Comparison of ENCODE assay signal across 12 cellular contexts in the genomic region with DNA sequence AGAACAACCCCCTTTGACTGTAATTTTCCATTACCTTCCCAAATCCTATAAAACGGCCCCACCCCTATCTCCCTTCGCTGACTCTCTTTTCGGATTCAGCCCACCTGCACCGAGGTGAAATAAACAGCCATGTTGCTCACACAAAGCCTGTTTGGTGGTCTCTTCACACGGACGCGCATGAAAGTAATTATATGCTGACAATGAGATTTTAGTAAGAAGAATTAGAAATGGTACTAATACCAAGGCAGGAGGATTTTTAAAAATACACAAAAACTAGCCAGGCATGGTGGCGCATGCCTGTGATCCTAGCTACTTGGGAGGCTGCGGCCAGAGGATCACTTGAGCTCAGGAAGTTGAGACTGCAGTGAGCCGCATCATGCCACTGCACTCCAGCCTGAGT. TPM values are rescaled to one million over a fixed set of nuclear protein-coding genes. Genes with fewer than 3 reads are reported as not detected.
DNase-seq lines count a peak whose midpoint lies in the region; ATAC-seq, FAIRE-seq and TF ChIP-seq lines count a peak whose summit lies in the region.
"Not testable (repeated sequence)": the region's sequence is repeated elsewhere in the genome, so short reads cannot be mapped to it uniquely, and the experiment has no call there.
"Had no signal": no experiment of that assay in that cellular context is flagged by ENCODE, and none has a peak within 500 bp of the region (broad histone marks: within the 10 kb centered on the region; RNA-seq: fewer than 3 reads in every experiment).

No MANE protein-coding gene starts in this region.

- H3K36me3 ChIP-seq in Caco-2 (ENCODE audit: control insufficient read depth, insufficient read depth, low read length); IMR-90 (ENCODE audit: control insufficient read depth, insufficient read depth, low read length); K562 (ENCODE audit: control insufficient read depth, insufficient read depth, low read length); HepG2 (replicated peaks in 1 of 2; ENCODE audit: control insufficient read depth in 1 of 2, insufficient read depth in 2 of 2, low read length in 2 of 2): not testable (repeated sequence)

- H3K23ac ChIP-seq in IMR-90 (ENCODE audit: low read depth, low read length): not testable (repeated sequence)

- not testable (repeated sequence) for TF ChIP-seq CTCF in 22Rv1 (IDR thresholded peaks at IDR 0.05); A549 (IDR thresholded peaks at IDR 0.05); Caco-2 (IDR thresholded peaks at IDR 0.05; ENCODE audit: insufficient read depth in 1 of 2, low read depth in 1 of 2, low read length in 1 of 2, severe bottlenecking in 1 of 2, unreplicated experiment in 1 of 2); IMR-90 (conservative IDR thresholded peaks at IDR 0.05; ENCODE audit: low read depth, low read length); K562 (IDR thresholded peaks at IDR 0.05 in 2 of 3, conservative IDR thresholded peaks at IDR 0.05 in 1 of 3; ENCODE audit: insufficient read depth in 2 of 3, low read depth in 1 of 3, low read length in 3 of 3); HepG2 (CRISPR knock-in tag; IDR thresholded peaks at IDR 0.05); progenitor cell of endocrine pancreas (IDR thresholded peaks at IDR 0.05; ENCODE audit: unreplicated experiment)

- H3K9ac ChIP-seq in IMR-90 (ENCODE audit: low read depth, low read length); K562 (ENCODE audit: insufficient read depth in 1 of 2, low read depth in 2 of 2, low read length in 2 of 2); HepG2 (ENCODE audit: insufficient read depth, low read depth, low read length): not testable (repeated sequence)

- not testable (repeated sequence) for H4K5ac ChIP-seq in IMR-90 (ENCODE audit: low read depth, low read length)

- not testable (repeated sequence) for BruUV-seq in Caco-2 (replicated peaks; lab: Mats Ljungman, UMichigan); IMR-90 (replicated peaks; lab: Mats Ljungman, UMichigan); K562 (replicated peaks; lab: Mats Ljungman, UMichigan); HepG2 (replicated peaks; lab: Mats Ljungman, UMichigan)

- intact Hi-C loops in Caco-2 (cut with micrococcal nuclease; ENCODE audit: unreplicated experiment); IMR-90 (cut with micrococcal nuclease); K562 (cut with micrococcal nuclease); Right ventricle myocardium inferior (cut with DNase I); HepG2 (cut with micrococcal nuclease; ENCODE audit: unreplicated experiment): not testable (repeated sequence)

- H4K20me1 ChIP-seq in IMR-90 (ENCODE audit: insufficient read depth, low read length); K562 (replicated peaks; ENCODE audit: control insufficient read depth, insufficient read depth, low read length); HepG2 (ENCODE audit: insufficient read depth, low read length): not testable (repeated sequence)

- H3K14ac ChIP-seq in IMR-90 (replicated peaks; ENCODE audit: low read depth, low read length): not testable (repeated sequence)

- not testable (repeated sequence) for H3K79me2 ChIP-seq in K562 (ENCODE audit: control insufficient read depth, insufficient read depth, low read length); HepG2 (ENCODE audit: insufficient read depth, low read length)

- H3K4me1 Mint-ChIP-seq in Caco-2 (ENCODE audit: low read depth, unreplicated experiment): peaks cover 31% of the 10 kb centered on the region
- H3K4me1 Mint-ChIP-seq in progenitor cell of endocrine pancreas (ENCODE audit: low read depth): not testable (repeated sequence)

- CTCF ChIA-PET in A549 (lab: Yijun Ruan, JAX); Caco-2 (lab: Charles Lee); IMR-90 (lab: Yijun Ruan, JAX); K562 (lab: Yijun Ruan, JAX; ENCODE audit: low intra/inter-chr PET ratio); HepG2 (lab: Yijun Ruan, JAX; ENCODE audit: low intra/inter-chr PET ratio, low total read pairs): not testable (repeated sequence)

- TF ChIP-seq RAD21 in A549 (conservative IDR thresholded peaks at IDR 0.05 in 1 of 2, IDR thresholded peaks at IDR 0.05 in 1 of 2); IMR-90 (IDR thresholded peaks at IDR 0.05; ENCODE audit: low read length); K562 (CRISPR knock-in tag; conservative IDR thresholded peaks at IDR 0.05 in 1 of 2, IDR thresholded peaks at IDR 0.05 in 1 of 2); HepG2 (CRISPR knock-in tag; IDR thresholded peaks at IDR 0.05): not testable (repeated sequence)

- dilution Hi-C loops in IMR-90 (cut with HindIII; ENCODE audit: low sequenced_read_pairs, unreplicated experiment): not testable (repeated sequence)

- 93% methylated on average over 10 of the region's 10 CpGs for WGBS in A549 (ENCODE audit: missing lambda C conversion rate)
- WGBS in IMR-90 (ENCODE audit: extremely low coverage in 2 of 2, insufficient read length in 1 of 2), 2 experiments: 80% methylated on average over 1 of the region's 10 CpGs; no CpG with 5 or more reads in 1 of the 2 experiments
- 81% methylated on average over 10 of the region's 10 CpGs for WGBS in K562 (ENCODE audit: insufficient coverage, low coverage, missing lambda C conversion rate)
- 50% methylated on average over 10 of the region's 10 CpGs for whole genome bisulfite sequencing in HepG2 (ENCODE audit: low lambda C conversion rate)

- H3K27ac ChIP-seq in 22Rv1 (peak overlapping the region; percentile 31; the same call in 1 of the 2 replicates), A549 (peak overlapping the region; percentile 81 to 93; a peak in 5 of 6 replicates)
- not testable (repeated sequence) for H3K27ac ChIP-seq in IMR-90 (ENCODE audit: insufficient read depth, low read length); K562 (ENCODE audit: extremely low read depth, low read depth, low read length); HepG2 (ENCODE audit: extremely low read length, insufficient read depth, low read length)

- not testable (repeated sequence) for H3K4me3 ChIP-seq in A549; Caco-2 (ENCODE audit: low read depth, low read length); IMR-90 (ENCODE audit: insufficient read depth, low read depth, low read length); K562; HepG2 (replicated peaks in 1 of 3; ENCODE audit: insufficient read depth in 1 of 3, low read depth in 2 of 3, low read length in 3 of 3)

- H2BK5ac ChIP-seq in IMR-90 (ENCODE audit: low read depth, low read length, poor library complexity, severe bottlenecking): not testable (repeated sequence)

- not testable (repeated sequence) for H3K56ac ChIP-seq in IMR-90 (ENCODE audit: extremely low read depth, insufficient read depth, low read length)

- H3K9me3 ChIP-seq in A549; Caco-2; IMR-90 (ENCODE audit: control insufficient read depth, insufficient read depth, low read length); K562 (replicated peaks; ENCODE audit: control insufficient read depth, insufficient read depth, low read depth, low read length); HepG2 (ENCODE audit: low read length): not testable (repeated sequence)

- ATAC-seq in A549; IMR-90 (ENCODE audit: low read depth); K562; Right ventricle myocardium inferior; HepG2: not testable (repeated sequence)

- not testable (repeated sequence) for H3K27me3 Mint-ChIP-seq in Caco-2 (ENCODE audit: insufficient read depth, unreplicated experiment); progenitor cell of endocrine pancreas

- not testable (repeated sequence) for H4K8ac ChIP-seq in IMR-90 (ENCODE audit: low read depth in 2 of 2, low read length in 2 of 2)

- not testable (repeated sequence) for H3K9me3 Mint-ChIP-seq in Caco-2 (ENCODE audit: unreplicated experiment); progenitor cell of endocrine pancreas (ENCODE audit: low read depth)

- not testable (repeated sequence) for H3K79me1 ChIP-seq in IMR-90 (ENCODE audit: low read depth in 1 of 2, low read length in 2 of 2)

- not testable (repeated sequence) for H3K4ac ChIP-seq in IMR-90 (ENCODE audit: low read depth, low read length)

- H3K36me3 Mint-ChIP-seq in Caco-2 (ENCODE audit: insufficient read depth, unreplicated experiment); progenitor cell of endocrine pancreas (ENCODE audit: insufficient read depth): not testable (repeated sequence)

- not testable (repeated sequence) for H3K27me3 ChIP-seq in Caco-2 (replicated peaks; ENCODE audit: control insufficient read depth, insufficient read depth, low read length); IMR-90 (ENCODE audit: control insufficient read depth, insufficient read depth, low read length); K562 (ENCODE audit: control insufficient read depth in 2 of 2, insufficient read depth in 2 of 2, low read length in 2 of 2); HepG2 (ENCODE audit: control insufficient read depth in 1 of 2, insufficient read depth in 2 of 2, low read length in 2 of 2)

- not testable (repeated sequence) for H2BK15ac ChIP-seq in IMR-90 (ENCODE audit: low read depth, low read length)

- H3K27ac Mint-ChIP-seq in Caco-2 (ENCODE audit: unreplicated experiment) (peak overlapping the region; percentile 20), progenitor cell of endocrine pancreas (peak overlapping the region; percentile 73)

- not testable (repeated sequence) for DNase-seq in A549 (ENCODE audit: low read depth in 1 of 2, low spot score in 1 of 2); Caco-2; IMR-90; K562 (ENCODE audit: extremely low read depth in 1 of 4, low spot score in 3 of 4); HepG2 (ENCODE audit: low spot score); progenitor cell of endocrine pancreas (ENCODE audit: low spot score, unreplicated experiment)
- peak; percentile 7 for DNase-seq in Right ventricle myocardium inferior (ENCODE audit: missing footprints)

- H3K9me1 ChIP-seq in IMR-90 (ENCODE audit: insufficient read depth, low read length); K562 (ENCODE audit: control insufficient read depth, insufficient read depth, low read length): not testable (repeated sequence)

- FAIRE-seq in A549 (lab: Jason Lieb, UNC); K562 (lab: Jason Lieb, UNC); HepG2 (lab: Jason Lieb, UNC): not testable (repeated sequence)

- TF ChIP-seq POLR2A in A549 (IDR thresholded peaks at IDR 0.05; ENCODE audit: low read length); IMR-90 (IDR thresholded peaks at IDR 0.05; ENCODE audit: low read depth, low read length); K562 (conservative IDR thresholded peaks at IDR 0.05); HepG2 (IDR thresholded peaks at IDR 0.05; ENCODE audit: insufficient read depth in 1 of 2, low read depth in 2 of 2, low read length in 2 of 2): not testable (repeated sequence)

- in situ Hi-C loops in IMR-90 (cut with MboI; ENCODE audit: low sequenced_read_pairs); K562 (cut with MboI); HepG2 (cut with HindIII; ENCODE audit: extremely low pct_ligation_motif_present, low pct_unique_long_range_greater_than_20kb): not testable (repeated sequence)

- not testable (repeated sequence) for H4K91ac ChIP-seq in IMR-90 (ENCODE audit: insufficient read depth, low read depth, low read length)

- H2BK120ac ChIP-seq in IMR-90 (ENCODE audit: low read depth, low read length): not testable (repeated sequence)

- not testable (repeated sequence) for H2AK5ac ChIP-seq in IMR-90 (ENCODE audit: low read depth, low read length)

- POLR2A ChIA-PET in A549 (lab: Yijun Ruan, JAX); Caco-2 (lab: Charles Lee); IMR-90 (lab: Charles Lee; ENCODE audit: unreplicated experiment); K562 (lab: Yijun Ruan, JAX); HepG2 (lab: Yijun Ruan, JAX): not testable (repeated sequence)

- H2AFZ ChIP-seq in IMR-90 (replicated peaks; ENCODE audit: low read length, poor library complexity); K562 (ENCODE audit: low read depth, low read length); HepG2 (ENCODE audit: low read length): not testable (repeated sequence)

- H2AK9ac ChIP-seq in IMR-90 (replicated peaks; ENCODE audit: low read depth, low read length, poor library complexity): not testable (repeated sequence)

- H3K4me2 ChIP-seq in A549; IMR-90 (ENCODE audit: low read depth, low read length); K562 (ENCODE audit: insufficient read depth, low read length); HepG2 (ENCODE audit: low read depth, low read length): not testable (repeated sequence)

- TF ChIP-seq EP300 in A549 (IDR thresholded peaks at IDR 0.05); K562 (IDR thresholded peaks at IDR 0.05; ENCODE audit: low read length); HepG2 (IDR thresholded peaks at IDR 0.05; ENCODE audit: low read depth in 2 of 2, low read length in 2 of 2); HepG2 (CRISPR knock-in tag; IDR thresholded peaks at IDR 0.05; ENCODE audit: borderline replicate concordance): not testable (repeated sequence)

- not testable (repeated sequence) for H2BK20ac ChIP-seq in IMR-90 (ENCODE audit: low read depth, low read length)

- H3K4me3 Mint-ChIP-seq in Caco-2 (ENCODE audit: unreplicated experiment); progenitor cell of endocrine pancreas (ENCODE audit: low read depth): not testable (repeated sequence)

- H3K4me1 ChIP-seq in A549 (peaks cover 32% of the 10 kb centered on the region), Caco-2 (peaks cover 32% of the 10 kb centered on the region)
- not testable (repeated sequence) for H3K4me1 ChIP-seq in IMR-90 (ENCODE audit: control insufficient read depth, insufficient read depth, low read length); K562 (replicated peaks in 1 of 2; ENCODE audit: control insufficient read depth in 2 of 2, insufficient read depth in 2 of 2, low read length in 2 of 2); HepG2 (ENCODE audit: insufficient read depth, low read length)

- not testable (repeated sequence) for H3K18ac ChIP-seq in IMR-90 (ENCODE audit: low read depth, low read length)

RNA-seq across cellular contexts. Expression of a gene that starts 33.9 kb away (rescaled TPM):
- polyA plus RNA-seq in A549 (2011; rRNA removed): 86.6 and 114 TPM in 2 replicates
- 42.3 and 45.4 TPM in 2 replicates for polyA plus RNA-seq in A549 (2012; cell fraction: cytosol; rRNA removed)
- 19.6 and 20.7 TPM in 2 replicates for polyA plus RNA-seq in A549 (2012; cell fraction: nucleus; rRNA removed)
- 101 to 127 TPM (median 110 TPM) in 3 replicates for polyA plus RNA-seq in A549 (2017; fragmentation: RNase III; extraction: RNeasy Plus Mini Kit Qiagen cat#74134 plus additional on column Dnase treatment)
- 54.5 and 70.3 TPM in 2 replicates for polyA minus RNA-seq in A549 (2011; rRNA and poly(A)+ RNA removed)
- 85.5 and 91.5 TPM in 2 replicates for total RNA-seq in Caco-2 (2022)
- total RNA-seq in IMR-90 (2012; rRNA removed): not detected in 2 replicates
- polyA plus RNA-seq in IMR-90 (2012; rRNA removed): not detected in 2 replicates
- polyA plus RNA-seq in IMR-90 (2012; cell fraction: cytosol; rRNA removed): not detected in 2 replicates
- polyA plus RNA-seq in IMR-90 (2012; cell fraction: nucleus; rRNA removed; ENCODE audit: low replicate concordance): not detected in 2 replicates
- 2.1 and 2.4 TPM in 2 replicates for total RNA-seq in K562 (2011; cell fraction: chromatin; rRNA removed; ENCODE audit: low replicate concordance)
- 0.67 and 1.3 TPM in 2 replicates for total RNA-seq in K562 (2011; cell fraction: nucleolus; rRNA removed)
- 1.5 and 3.7 TPM in 2 replicates for total RNA-seq in K562 (2011; cell fraction: nucleoplasm; rRNA removed)
- 4.8 and 4.9 TPM in 2 replicates for total RNA-seq in K562 (2014; rRNA removed)
- total RNA-seq in K562 (2014; rRNA removed; fragmentation: Illumina TruSeq; extraction: Trizol): 5.1 and 5.5 TPM in 2 replicates
- 6.2 and 7.4 TPM in 2 replicates for total RNA-seq in K562 (2015; rRNA removed; fragmentation: Illumina TruSeq; extraction: Trizol)
- 3.3 and 3.5 TPM in 2 replicates for total RNA-seq in K562 (2021)
- polyA plus RNA-seq in K562 (2011; rRNA removed): 1.4 and 8.6 TPM in 2 replicates
- 0.55 and 3.3 TPM in 2 replicates for polyA plus RNA-seq in K562 (2011; cell fraction: cytosol; rRNA removed)
- 1.2 and 3.2 TPM in 2 replicates for polyA plus RNA-seq in K562 (2011; cell fraction: nucleus; rRNA removed)
- 4.3 and 5.9 TPM in 2 replicates for polyA plus RNA-seq in K562 (2012)
- 3.3 and 4.7 TPM in 2 replicates for polyA plus RNA-seq in K562 (2014; fragmentation: Illumina TruSeq; extraction: Trizol)
- 1 to 10 TPM; 2.3 to 3.2 TPM for polyA plus RNA-seq in K562 (2014; fragmentation: Nextera tagmentation; extraction: Ambion mirVana)
- polyA plus RNA-seq in K562 (2014; rRNA removed): 2.8 and 6.7 TPM in 2 replicates
- polyA minus RNA-seq in K562 (2011; rRNA and poly(A)+ RNA removed): 1.5 and 7.7 TPM in 2 replicates
- 1.1 TPM in 1 of 2 replicates, not detected in the other for polyA minus RNA-seq in K562 (2011; cell fraction: cytosol; rRNA and poly(A)+ RNA removed)
- polyA minus RNA-seq in K562 (2011; cell fraction: nucleus; rRNA and poly(A)+ RNA removed): 0.56 and 2.3 TPM in 2 replicates
- total RNA-seq in Right ventricle myocardium inferior: 1.1 TPM
- 0.13 and 0.36 TPM in 2 replicates for total RNA-seq in HepG2 (2016; rRNA removed; fragmentation: Illumina TruSeq; extraction: Trizol)
- total RNA-seq in HepG2 (2016; cell fraction: cytosol; rRNA removed; fragmentation: Illumina TruSeq; extraction: Trizol; ENCODE audit: low read depth): not detected in 2 replicates
- 0.22 and 0.25 TPM in 2 replicates for total RNA-seq in HepG2 (2016; cell fraction: insoluble cytoplasmic fraction; rRNA removed; fragmentation: Illumina TruSeq; extraction: Trizol)
- total RNA-seq in HepG2 (2016; cell fraction: membrane; rRNA removed; fragmentation: Illumina TruSeq; extraction: Trizol): not detected in 2 replicates
- total RNA-seq in HepG2 (2016; cell fraction: nucleus; rRNA removed; fragmentation: Illumina TruSeq; extraction: Trizol): not detected in 2 replicates
- polyA plus RNA-seq in HepG2 (2011; rRNA removed): 0.24 and 0.38 TPM in 2 replicates
- 0.06 and 0.12 TPM in 2 replicates for polyA plus RNA-seq in HepG2 (2011; cell fraction: cytosol; rRNA removed)
- polyA plus RNA-seq in HepG2 (2011; cell fraction: nucleus; rRNA removed): 0.21 and 0.23 TPM in 2 replicates
- 0.36 and 0.55 TPM in 2 replicates for polyA plus RNA-seq in HepG2 (2012)
- 0.19 TPM in 1 of 2 replicates, not detected in the other for polyA plus RNA-seq in HepG2 (2016; cell fraction: cytosol; fragmentation: Illumina TruSeq; extraction: Trizol; ENCODE audit: low read depth)
- polyA plus RNA-seq in HepG2 (2016; cell fraction: insoluble cytoplasmic fraction; fragmentation: Illumina TruSeq; extraction: Trizol; ENCODE audit: low read depth): 0.24 and 0.35 TPM in 2 replicates
- 0.15 TPM in 1 of 2 replicates, not detected in the other for polyA plus RNA-seq in HepG2 (2016; cell fraction: membrane; fragmentation: Illumina TruSeq; extraction: Trizol; ENCODE audit: low read depth)
- polyA plus RNA-seq in HepG2 (2016; cell fraction: nucleus; fragmentation: Illumina TruSeq; extraction: Trizol; ENCODE audit: insufficient read depth, low read depth): not detected in 2 replicates
- 0.32 and 0.77 TPM in 2 replicates for polyA minus RNA-seq in HepG2 (2011; rRNA and poly(A)+ RNA removed; ENCODE audit: low replicate concordance)
- polyA minus RNA-seq in HepG2 (2011; cell fraction: cytosol; rRNA and poly(A)+ RNA removed): not detected in 2 replicates
- polyA minus RNA-seq in HepG2 (2011; cell fraction: nucleus; rRNA and poly(A)+ RNA removed): 0.75 TPM in 1 of 2 replicates, not detected in the other
- 2.0 and 3.4 TPM in 2 replicates for total RNA-seq in progenitor cell of endocrine pancreas
- total RNA-seq: B cell, Daoy, G401 had no signal
- polyA plus RNA-seq: BJ had no signal

Comparison
In these comparisons a context has a peak if more than half of its experiments do, and no peak if none do; other contexts are left out.
1. RNA of a gene that starts 33.9 kb away (total RNA-seq): 85.5 to 91.5 TPM in Caco-2; 0.67 to 7.4 TPM in K562, 2.0 to 3.4 TPM in progenitor cell of endocrine pancreas, 1.1 TPM in Right ventricle myocardium inferior (single experiment), 0.13 to 0.36 TPM in HepG2 and not detected in IMR-90; every median in the first group is over 10 times any median in the second.